1 cellular context compared by ENCODE assay signal in the genomic region with DNA sequence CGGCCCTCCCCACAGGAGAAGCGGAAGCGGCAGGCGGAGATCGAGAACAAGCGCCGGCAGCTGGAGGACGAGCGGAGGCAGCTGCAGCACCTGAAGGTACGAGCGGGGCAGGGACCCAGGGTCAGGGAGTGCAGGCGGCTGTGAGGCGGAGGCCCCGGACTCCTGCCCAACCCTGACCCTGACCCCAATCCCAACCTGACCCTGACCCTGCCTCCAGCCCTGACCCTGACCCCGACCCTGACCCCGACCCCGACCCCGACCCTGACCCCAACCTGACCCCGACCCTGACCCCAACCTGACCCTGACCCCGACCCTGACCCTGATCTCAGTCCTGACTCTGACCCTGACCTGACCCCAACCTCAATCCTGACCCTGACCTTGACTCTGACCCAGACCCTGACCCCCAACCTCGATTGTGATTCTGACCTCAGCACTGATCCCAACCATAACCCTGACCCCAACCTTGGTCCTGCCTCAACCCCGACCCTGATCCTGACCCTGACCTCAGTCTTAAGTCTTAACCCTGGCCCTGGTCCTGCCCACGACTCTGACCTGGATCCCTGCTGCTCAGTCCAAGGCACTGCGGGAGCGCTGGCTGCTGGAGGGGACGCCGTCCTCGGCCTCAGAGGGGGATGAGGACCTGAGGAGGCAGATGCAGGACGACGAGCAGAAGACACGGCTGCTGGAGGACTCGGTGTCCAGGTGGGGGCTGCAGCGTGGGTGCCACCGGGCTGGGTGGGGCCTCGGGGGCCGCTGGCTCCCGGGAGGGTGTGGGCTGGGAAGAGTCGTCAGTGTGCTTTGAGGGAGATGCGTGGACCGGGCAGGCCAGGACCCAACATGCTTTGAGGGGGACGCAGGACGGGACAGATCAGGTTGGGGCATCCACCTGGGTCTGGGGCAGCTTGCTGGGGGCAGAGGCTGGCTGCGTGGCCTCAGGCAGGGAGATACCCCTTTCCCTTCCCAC.
TF ChIP-seq lines count a peak whose summit lies in the region.

No MANE protein-coding gene starts in this region.

TF ChIP-seq in HepG2, 621 proteins besides CTCF, POLR2A, EP300 and RAD21 (continued from another document):
- TF ChIP-seq, protein P1, sequence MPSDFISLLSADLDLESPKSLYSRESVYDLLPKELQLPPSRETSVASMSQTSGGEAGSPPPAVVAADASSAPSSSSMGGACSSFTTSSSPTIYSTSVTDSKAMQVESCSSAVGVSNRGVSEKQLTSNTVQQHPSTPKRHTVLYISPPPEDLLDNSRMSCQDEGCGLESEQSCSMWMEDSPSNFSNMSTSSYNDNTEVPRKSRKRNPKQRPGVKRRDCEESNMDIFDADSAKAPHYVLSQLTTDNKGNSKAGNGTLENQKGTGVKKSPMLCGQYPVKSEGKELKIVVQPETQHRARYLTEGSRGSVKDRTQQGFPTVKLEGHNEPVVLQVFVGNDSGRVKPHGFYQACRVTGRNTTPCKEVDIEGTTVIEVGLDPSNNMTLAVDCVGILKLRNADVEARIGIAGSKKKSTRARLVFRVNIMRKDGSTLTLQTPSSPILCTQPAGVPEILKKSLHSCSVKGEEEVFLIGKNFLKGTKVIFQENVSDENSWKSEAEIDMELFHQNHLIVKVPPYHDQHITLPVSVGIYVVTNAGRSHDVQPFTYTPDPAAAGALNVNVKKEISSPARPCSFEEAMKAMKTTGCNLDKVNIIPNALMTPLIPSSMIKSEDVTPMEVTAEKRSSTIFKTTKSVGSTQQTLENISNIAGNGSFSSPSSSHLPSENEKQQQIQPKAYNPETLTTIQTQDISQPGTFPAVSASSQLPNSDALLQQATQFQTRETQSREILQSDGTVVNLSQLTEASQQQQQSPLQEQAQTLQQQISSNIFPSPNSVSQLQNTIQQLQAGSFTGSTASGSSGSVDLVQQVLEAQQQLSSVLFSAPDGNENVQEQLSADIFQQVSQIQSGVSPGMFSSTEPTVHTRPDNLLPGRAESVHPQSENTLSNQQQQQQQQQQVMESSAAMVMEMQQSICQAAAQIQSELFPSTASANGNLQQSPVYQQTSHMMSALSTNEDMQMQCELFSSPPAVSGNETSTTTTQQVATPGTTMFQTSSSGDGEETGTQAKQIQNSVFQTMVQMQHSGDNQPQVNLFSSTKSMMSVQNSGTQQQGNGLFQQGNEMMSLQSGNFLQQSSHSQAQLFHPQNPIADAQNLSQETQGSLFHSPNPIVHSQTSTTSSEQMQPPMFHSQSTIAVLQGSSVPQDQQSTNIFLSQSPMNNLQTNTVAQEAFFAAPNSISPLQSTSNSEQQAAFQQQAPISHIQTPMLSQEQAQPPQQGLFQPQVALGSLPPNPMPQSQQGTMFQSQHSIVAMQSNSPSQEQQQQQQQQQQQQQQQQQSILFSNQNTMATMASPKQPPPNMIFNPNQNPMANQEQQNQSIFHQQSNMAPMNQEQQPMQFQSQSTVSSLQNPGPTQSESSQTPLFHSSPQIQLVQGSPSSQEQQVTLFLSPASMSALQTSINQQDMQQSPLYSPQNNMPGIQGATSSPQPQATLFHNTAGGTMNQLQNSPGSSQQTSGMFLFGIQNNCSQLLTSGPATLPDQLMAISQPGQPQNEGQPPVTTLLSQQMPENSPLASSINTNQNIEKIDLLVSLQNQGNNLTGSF (CRISPR knock-in tag; IDR thresholded peaks at IDR 0.05) = no peak
- TF ChIP-seq, protein P2, sequence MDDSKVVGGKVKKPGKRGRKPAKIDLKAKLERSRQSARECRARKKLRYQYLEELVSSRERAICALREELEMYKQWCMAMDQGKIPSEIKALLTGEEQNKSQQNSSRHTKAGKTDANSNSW (CRISPR knock-in tag; IDR thresholded peaks at IDR 0.05; ENCODE audit: borderline replicate concordance) = no peak
- TF ChIP-seq NR2F6 (IDR thresholded peaks at IDR 0.05) = peak; percentile 91
- TF ChIP-seq NR2F6 (CRISPR knock-in tag; IDR thresholded peaks at IDR 0.05) = peak; percentile 60
- no peak for TF ChIP-seq ZNF160 (CRISPR knock-in tag; IDR thresholded peaks at IDR 0.05)
- TF ChIP-seq, protein P3, sequence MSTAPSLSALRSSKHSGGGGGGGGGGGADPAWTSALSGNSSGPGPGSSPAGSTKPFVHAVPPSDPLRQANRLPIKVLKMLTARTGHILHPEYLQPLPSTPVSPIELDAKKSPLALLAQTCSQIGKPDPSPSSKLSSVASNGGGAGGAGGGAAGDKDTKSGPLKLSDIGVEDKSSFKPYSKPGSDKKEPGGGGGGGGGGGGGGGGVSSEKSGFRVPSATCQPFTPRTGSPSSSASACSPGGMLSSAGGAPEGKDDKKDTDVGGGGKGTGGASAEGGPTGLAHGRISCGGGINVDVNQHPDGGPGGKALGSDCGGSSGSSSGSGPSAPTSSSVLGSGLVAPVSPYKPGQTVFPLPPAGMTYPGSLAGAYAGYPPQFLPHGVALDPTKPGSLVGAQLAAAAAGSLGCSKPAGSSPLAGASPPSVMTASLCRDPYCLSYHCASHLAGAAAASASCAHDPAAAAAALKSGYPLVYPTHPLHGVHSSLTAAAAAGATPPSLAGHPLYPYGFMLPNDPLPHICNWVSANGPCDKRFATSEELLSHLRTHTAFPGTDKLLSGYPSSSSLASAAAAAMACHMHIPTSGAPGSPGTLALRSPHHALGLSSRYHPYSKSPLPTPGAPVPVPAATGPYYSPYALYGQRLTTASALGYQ (CRISPR knock-in tag; IDR thresholded peaks at IDR 0.05) = no peak
- TF ChIP-seq RORA (CRISPR knock-in tag; IDR thresholded peaks at IDR 0.05) = no peak
- TF ChIP-seq BORCS8-MEF2B (CRISPR knock-in tag; IDR thresholded peaks at IDR 0.05) = peak; percentile 47; the same call in 1 of the 2 replicates
- TF ChIP-seq, protein P4, sequence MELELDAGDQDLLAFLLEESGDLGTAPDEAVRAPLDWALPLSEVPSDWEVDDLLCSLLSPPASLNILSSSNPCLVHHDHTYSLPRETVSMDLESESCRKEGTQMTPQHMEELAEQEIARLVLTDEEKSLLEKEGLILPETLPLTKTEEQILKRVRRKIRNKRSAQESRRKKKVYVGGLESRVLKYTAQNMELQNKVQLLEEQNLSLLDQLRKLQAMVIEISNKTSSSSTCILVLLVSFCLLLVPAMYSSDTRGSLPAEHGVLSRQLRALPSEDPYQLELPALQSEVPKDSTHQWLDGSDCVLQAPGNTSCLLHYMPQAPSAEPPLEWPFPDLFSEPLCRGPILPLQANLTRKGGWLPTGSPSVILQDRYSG (CRISPR knock-in tag; IDR thresholded peaks at IDR 0.05) = no peak
- TF ChIP-seq MAFG (CRISPR knock-in tag; IDR thresholded peaks at IDR 0.05) = no peak
- TF ChIP-seq SIN3A (IDR thresholded peaks at IDR 0.05; ENCODE audit: borderline replicate concordance, low read depth, low read length) = no peak
